ENCODE assay signal across 1 cellular context in the genomic region with DNA sequence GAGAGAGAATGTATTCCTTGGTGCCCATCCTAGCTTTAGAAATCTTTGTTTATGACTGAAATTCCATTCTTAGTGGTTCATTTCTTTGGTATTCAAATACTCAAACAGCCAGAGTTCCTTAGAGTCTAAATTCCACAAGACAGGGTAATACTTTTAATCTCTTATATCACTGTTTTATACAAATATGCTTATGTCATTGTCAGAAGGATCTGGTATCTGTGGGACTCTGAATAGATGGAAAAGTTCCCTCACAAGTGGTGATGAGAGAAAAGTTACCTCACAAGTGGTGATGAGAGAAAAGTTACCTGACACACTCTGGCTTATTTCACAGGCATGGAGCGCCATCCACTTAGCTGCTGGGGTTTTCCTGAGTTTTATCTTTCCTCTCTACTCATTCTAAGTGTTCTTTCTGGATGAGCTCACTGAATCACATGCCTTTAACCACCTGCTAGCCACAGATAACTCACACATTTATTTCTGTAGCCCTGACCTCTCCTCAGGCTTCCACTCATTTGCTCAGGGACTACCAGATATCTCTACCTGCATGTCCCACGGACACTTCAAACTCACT.
TF ChIP-seq lines count a peak whose summit lies in the region.

No MANE protein-coding gene starts in this region.

TF ChIP-seq in GM12878, 131 proteins besides CTCF, POLR2A, EP300 and RAD21 (continued from another document and continues in another):
- TF ChIP-seq, protein P1, sequence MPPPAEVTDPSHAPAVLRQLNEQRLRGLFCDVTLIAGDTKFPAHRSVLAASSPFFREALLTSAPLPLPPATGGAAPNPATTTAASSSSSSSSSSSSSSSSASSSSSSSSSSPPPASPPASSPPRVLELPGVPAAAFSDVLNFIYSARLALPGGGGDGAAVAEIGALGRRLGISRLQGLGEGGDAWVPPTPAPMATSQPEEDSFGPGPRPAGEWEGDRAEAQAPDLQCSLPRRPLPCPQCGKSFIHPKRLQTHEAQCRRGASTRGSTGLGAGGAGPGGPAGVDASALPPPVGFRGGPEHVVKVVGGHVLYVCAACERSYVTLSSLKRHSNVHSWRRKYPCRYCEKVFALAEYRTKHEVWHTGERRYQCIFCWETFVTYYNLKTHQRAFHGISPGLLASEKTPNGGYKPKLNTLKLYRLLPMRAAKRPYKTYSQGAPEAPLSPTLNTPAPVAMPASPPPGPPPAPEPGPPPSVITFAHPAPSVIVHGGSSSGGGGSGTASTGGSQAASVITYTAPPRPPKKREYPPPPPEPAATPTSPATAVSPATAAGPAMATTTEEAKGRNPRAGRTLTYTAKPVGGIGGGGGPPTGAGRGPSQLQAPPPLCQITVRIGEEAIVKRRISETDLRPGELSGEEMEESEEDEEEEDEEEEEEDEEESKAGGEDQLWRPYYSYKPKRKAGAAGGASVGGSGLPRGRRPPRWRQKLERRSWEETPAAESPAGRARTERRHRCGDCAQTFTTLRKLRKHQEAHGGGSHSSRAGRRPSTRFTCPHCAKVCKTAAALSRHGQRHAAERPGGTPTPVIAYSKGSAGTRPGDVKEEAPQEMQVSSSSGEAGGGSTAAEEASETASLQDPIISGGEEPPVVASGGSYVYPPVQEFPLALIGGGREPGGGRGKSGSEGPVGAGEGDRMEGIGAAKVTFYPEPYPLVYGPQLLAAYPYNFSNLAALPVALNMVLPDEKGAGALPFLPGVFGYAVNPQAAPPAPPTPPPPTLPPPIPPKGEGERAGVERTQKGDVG (CRISPR knock-in tag; IDR thresholded peaks at IDR 0.05) = no peak
- TF ChIP-seq, protein P2, sequence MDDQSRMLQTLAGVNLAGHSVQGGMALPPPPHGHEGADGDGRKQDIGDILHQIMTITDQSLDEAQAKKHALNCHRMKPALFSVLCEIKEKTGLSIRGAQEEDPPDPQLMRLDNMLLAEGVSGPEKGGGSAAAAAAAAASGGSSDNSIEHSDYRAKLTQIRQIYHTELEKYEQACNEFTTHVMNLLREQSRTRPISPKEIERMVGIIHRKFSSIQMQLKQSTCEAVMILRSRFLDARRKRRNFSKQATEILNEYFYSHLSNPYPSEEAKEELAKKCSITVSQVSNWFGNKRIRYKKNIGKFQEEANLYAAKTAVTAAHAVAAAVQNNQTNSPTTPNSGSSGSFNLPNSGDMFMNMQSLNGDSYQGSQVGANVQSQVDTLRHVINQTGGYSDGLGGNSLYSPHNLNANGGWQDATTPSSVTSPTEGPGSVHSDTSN (IDR thresholded peaks at IDR 0.05; ENCODE audit: insufficient replicate concordance, low read depth, low read length) = no peak
- TF ChIP-seq, protein P3, sequence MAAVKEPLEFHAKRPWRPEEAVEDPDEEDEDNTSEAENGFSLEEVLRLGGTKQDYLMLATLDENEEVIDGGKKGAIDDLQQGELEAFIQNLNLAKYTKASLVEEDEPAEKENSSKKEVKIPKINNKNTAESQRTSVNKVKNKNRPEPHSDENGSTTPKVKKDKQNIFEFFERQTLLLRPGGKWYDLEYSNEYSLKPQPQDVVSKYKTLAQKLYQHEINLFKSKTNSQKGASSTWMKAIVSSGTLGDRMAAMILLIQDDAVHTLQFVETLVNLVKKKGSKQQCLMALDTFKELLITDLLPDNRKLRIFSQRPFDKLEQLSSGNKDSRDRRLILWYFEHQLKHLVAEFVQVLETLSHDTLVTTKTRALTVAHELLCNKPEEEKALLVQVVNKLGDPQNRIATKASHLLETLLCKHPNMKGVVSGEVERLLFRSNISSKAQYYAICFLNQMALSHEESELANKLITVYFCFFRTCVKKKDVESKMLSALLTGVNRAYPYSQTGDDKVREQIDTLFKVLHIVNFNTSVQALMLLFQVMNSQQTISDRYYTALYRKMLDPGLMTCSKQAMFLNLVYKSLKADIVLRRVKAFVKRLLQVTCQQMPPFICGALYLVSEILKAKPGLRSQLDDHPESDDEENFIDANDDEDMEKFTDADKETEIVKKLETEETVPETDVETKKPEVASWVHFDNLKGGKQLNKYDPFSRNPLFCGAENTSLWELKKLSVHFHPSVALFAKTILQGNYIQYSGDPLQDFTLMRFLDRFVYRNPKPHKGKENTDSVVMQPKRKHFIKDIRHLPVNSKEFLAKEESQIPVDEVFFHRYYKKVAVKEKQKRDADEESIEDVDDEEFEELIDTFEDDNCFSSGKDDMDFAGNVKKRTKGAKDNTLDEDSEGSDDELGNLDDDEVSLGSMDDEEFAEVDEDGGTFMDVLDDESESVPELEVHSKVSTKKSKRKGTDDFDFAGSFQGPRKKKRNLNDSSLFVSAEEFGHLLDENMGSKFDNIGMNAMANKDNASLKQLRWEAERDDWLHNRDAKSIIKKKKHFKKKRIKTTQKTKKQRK (IDR thresholded peaks at IDR 0.05; ENCODE audit: low read depth, low read length) = no peak
- no peak for TF ChIP-seq GABPA (IDR thresholded peaks at IDR 0.05; ENCODE audit: low read depth)
- no peak for TF ChIP-seq SP1 (IDR thresholded peaks at IDR 0.05; ENCODE audit: low read depth, low read length)
- TF ChIP-seq ZNF207 (IDR thresholded peaks at IDR 0.05; ENCODE audit: borderline replicate concordance) = no peak
- no peak for TF ChIP-seq SMC3 (IDR thresholded peaks at IDR 0.05; ENCODE audit: borderline replicate concordance, low read length)
- no peak for TF ChIP-seq NRF1 (conservative IDR thresholded peaks at IDR 0.05; ENCODE audit: low read depth, low read length)
- TF ChIP-seq TAF1 (IDR thresholded peaks at IDR 0.05; ENCODE audit: borderline replicate concordance, low read depth, low read length) = no peak
- TF ChIP-seq WRNIP1 (IDR thresholded peaks at IDR 0.05; ENCODE audit: borderline replicate concordance, low read depth, low read length) = no peak
- no peak for TF ChIP-seq SUZ12 (IDR thresholded peaks at IDR 0.05; ENCODE audit: unreplicated experiment)
- TF ChIP-seq, protein P4, sequence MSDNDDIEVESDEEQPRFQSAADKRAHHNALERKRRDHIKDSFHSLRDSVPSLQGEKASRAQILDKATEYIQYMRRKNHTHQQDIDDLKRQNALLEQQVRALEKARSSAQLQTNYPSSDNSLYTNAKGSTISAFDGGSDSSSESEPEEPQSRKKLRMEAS (IDR thresholded peaks at IDR 0.05; ENCODE audit: low read depth, low read length) = no peak
- TF ChIP-seq YBX1 (IDR thresholded peaks at IDR 0.05) = no peak
- no peak for TF ChIP-seq SREBF2 (IDR thresholded peaks at IDR 0.05; ENCODE audit: low read length)
- peak; percentile 29; the same call in 1 of the 2 replicates for TF ChIP-seq NBN (IDR thresholded peaks at IDR 0.05)
- no peak for TF ChIP-seq POU2F2 (IDR thresholded peaks at IDR 0.05; ENCODE audit: borderline replicate concordance, low read depth, low read length)
- TF ChIP-seq, protein P5, sequence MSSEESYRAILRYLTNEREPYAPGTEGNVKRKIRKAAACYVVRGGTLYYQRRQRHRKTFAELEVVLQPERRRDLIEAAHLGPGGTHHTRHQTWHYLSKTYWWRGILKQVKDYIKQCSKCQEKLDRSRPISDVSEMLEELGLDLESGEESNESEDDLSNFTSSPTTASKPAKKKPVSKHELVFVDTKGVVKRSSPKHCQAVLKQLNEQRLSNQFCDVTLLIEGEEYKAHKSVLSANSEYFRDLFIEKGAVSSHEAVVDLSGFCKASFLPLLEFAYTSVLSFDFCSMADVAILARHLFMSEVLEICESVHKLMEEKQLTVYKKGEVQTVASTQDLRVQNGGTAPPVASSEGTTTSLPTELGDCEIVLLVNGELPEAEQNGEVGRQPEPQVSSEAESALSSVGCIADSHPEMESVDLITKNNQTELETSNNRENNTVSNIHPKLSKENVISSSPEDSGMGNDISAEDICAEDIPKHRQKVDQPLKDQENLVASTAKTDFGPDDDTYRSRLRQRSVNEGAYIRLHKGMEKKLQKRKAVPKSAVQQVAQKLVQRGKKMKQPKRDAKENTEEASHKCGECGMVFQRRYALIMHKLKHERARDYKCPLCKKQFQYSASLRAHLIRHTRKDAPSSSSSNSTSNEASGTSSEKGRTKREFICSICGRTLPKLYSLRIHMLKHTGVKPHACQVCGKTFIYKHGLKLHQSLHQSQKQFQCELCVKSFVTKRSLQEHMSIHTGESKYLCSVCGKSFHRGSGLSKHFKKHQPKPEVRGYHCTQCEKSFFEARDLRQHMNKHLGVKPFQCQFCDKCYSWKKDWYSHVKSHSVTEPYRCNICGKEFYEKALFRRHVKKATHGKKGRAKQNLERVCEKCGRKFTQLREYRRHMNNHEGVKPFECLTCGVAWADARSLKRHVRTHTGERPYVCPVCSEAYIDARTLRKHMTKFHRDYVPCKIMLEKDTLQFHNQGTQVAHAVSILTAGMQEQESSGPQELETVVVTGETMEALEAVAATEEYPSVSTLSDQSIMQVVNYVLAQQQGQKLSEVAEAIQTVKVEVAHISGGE (CRISPR knock-in tag; IDR thresholded peaks at IDR 0.05) = no peak
- TF ChIP-seq ZNF24 (IDR thresholded peaks at IDR 0.05) = no peak
- TF ChIP-seq ZNF384 (IDR thresholded peaks at IDR 0.05; ENCODE audit: borderline replicate concordance, low read depth, low read length) = no peak
- no peak for TF ChIP-seq NR2C2 (IDR thresholded peaks at IDR 0.05; ENCODE audit: borderline replicate concordance, control insufficient read depth, insufficient read length, low read depth)
- no peak for TF ChIP-seq CHD4 (IDR thresholded peaks at IDR 0.05)
- no peak for TF ChIP-seq SMAD5 (IDR thresholded peaks at IDR 0.05; ENCODE audit: low read depth)
- no peak for TF ChIP-seq NR2C1 (IDR thresholded peaks at IDR 0.05)
- TF ChIP-seq TCF3 (IDR thresholded peaks at IDR 0.05; ENCODE audit: borderline replicate concordance, insufficient read depth, low read depth, low read length) = no peak
- no peak for TF ChIP-seq MEF2A (IDR thresholded peaks at IDR 0.05; ENCODE audit: insufficient read depth, low read depth, low read length)
- TF ChIP-seq FOS (IDR thresholded peaks at IDR 0.05; ENCODE audit: borderline replicate concordance, extremely low read depth, insufficient read length) = no peak
- TF ChIP-seq RFX5 (IDR thresholded peaks at IDR 0.05; ENCODE audit: low read depth, low read length) = no peak
- TF ChIP-seq ZNF217 (IDR thresholded peaks at IDR 0.05) = no peak
- TF ChIP-seq, protein P6, sequence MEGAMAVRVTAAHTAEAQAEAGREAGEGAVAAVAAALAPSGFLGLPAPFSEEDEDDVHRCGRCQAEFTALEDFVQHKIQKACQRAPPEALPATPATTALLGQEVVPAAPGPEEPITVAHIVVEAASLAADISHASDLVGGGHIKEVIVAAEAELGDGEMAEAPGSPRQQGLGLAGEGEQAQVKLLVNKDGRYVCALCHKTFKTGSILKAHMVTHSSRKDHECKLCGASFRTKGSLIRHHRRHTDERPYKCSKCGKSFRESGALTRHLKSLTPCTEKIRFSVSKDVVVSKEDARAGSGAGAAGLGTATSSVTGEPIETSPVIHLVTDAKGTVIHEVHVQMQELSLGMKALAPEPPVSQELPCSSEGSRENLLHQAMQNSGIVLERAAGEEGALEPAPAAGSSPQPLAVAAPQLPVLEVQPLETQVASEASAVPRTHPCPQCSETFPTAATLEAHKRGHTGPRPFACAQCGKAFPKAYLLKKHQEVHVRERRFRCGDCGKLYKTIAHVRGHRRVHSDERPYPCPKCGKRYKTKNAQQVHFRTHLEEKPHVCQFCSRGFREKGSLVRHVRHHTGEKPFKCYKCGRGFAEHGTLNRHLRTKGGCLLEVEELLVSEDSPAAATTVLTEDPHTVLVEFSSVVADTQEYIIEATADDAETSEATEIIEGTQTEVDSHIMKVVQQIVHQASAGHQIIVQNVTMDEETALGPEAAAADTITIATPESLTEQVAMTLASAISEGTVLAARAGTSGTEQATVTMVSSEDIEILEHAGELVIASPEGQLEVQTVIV (IDR thresholded peaks at IDR 0.05; ENCODE audit: borderline replicate concordance, partially characterized antibody) = no peak
- no peak for TF ChIP-seq ASH2L (IDR thresholded peaks at IDR 0.05; ENCODE audit: borderline replicate concordance, low read depth)
- TF ChIP-seq PML (IDR thresholded peaks at IDR 0.05; ENCODE audit: low read length) = no peak
- TF ChIP-seq IKZF2 (IDR thresholded peaks at IDR 0.05) = peak; percentile 74 to 77; a peak in 3 of 4 replicates
- TF ChIP-seq CHD1 (IDR thresholded peaks at IDR 0.05; ENCODE audit: low read depth, low read length) = no peak
- TF ChIP-seq, protein P7, sequence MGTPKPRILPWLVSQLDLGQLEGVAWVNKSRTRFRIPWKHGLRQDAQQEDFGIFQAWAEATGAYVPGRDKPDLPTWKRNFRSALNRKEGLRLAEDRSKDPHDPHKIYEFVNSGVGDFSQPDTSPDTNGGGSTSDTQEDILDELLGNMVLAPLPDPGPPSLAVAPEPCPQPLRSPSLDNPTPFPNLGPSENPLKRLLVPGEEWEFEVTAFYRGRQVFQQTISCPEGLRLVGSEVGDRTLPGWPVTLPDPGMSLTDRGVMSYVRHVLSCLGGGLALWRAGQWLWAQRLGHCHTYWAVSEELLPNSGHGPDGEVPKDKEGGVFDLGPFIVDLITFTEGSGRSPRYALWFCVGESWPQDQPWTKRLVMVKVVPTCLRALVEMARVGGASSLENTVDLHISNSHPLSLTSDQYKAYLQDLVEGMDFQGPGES (IDR thresholded peaks at IDR 0.05) = no peak
- TF ChIP-seq CBX3 (IDR thresholded peaks at IDR 0.05; ENCODE audit: borderline replicate concordance, low read depth) = no peak
- TF ChIP-seq PAX8 (IDR thresholded peaks at IDR 0.05) = no peak
- no peak for TF ChIP-seq CBFB (IDR thresholded peaks at IDR 0.05; ENCODE audit: low read depth)
- TF ChIP-seq TBL1XR1 (IDR thresholded peaks at IDR 0.05; ENCODE audit: low read depth, low read length) = no peak
- TF ChIP-seq ESRRA (IDR thresholded peaks at IDR 0.05; ENCODE audit: low read length) = no peak
- TF ChIP-seq RAD51 (IDR thresholded peaks at IDR 0.05) = peak; percentile 74
- TF ChIP-seq, protein P8, sequence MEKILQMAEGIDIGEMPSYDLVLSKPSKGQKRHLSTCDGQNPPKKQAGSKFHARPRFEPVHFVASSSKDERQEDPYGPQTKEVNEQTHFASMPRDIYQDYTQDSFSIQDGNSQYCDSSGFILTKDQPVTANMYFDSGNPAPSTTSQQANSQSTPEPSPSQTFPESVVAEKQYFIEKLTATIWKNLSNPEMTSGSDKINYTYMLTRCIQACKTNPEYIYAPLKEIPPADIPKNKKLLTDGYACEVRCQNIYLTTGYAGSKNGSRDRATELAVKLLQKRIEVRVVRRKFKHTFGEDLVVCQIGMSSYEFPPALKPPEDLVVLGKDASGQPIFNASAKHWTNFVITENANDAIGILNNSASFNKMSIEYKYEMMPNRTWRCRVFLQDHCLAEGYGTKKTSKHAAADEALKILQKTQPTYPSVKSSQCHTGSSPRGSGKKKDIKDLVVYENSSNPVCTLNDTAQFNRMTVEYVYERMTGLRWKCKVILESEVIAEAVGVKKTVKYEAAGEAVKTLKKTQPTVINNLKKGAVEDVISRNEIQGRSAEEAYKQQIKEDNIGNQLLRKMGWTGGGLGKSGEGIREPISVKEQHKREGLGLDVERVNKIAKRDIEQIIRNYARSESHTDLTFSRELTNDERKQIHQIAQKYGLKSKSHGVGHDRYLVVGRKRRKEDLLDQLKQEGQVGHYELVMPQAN (conservative IDR thresholded peaks at IDR 0.05) = no peak
- no peak for TF ChIP-seq RUNX3 (IDR thresholded peaks at IDR 0.05; ENCODE audit: low read length)
- TF ChIP-seq IKZF1 (conservative IDR thresholded peaks at IDR 0.05) = peak; percentile 74
- TF ChIP-seq EZH2 (IDR thresholded peaks at IDR 0.05; ENCODE audit: borderline replicate concordance, control insufficient read depth, low read depth, low read length) = no peak
